8 cellular contexts compared by ENCODE assay signal in genomic region chr9:89498845-89499480, GRCh38. TPM values are rescaled to one million over a fixed set of nuclear protein-coding genes. Genes with fewer than 3 reads are reported as not detected.
DNase-seq lines count a peak whose midpoint lies in the region; ATAC-seq lines count a peak whose summit lies in the region.

No MANE protein-coding gene starts in this region.

- no peak overlapping the region for H3K27ac ChIP-seq in trophoblast cell (ENCODE audit: low read depth, low read length)

- ATAC-seq in GM18511 (IDR thresholded peaks at IDR 0.05; ENCODE audit: unreplicated experiment), result peak; percentile 59
- peak; percentile 39 for ATAC-seq in HG03342 (IDR thresholded peaks at IDR 0.05; ENCODE audit: unreplicated experiment)
- ATAC-seq in activated T-helper 17 cell treated with anti-CD3 and anti-CD28 coated beads, Interleukin-2, amount 50 U/mL, for 72 hours (replicated peaks), result peak; percentile 17

- no peaks in the 10 kb centered on the region for H3K27me3 Mint-ChIP-seq in activated T-helper 17 cell treated with anti-CD3 and anti-CD28 coated beads, Interleukin-2, amount 50 U/mL, for 72 hours

- peak overlapping the region; percentile 52 for H2BK120ac ChIP-seq in trophoblast cell (ENCODE audit: insufficient read depth, low read length, poor library complexity)

- peak overlapping the region; percentile 28 for H4K12ac ChIP-seq in trophoblast cell (ENCODE audit: low read depth, low read length)

- H3K4me3 ChIP-seq in trophoblast cell (ENCODE audit: low read depth, low read length), result no peak overlapping the region

- peak overlapping the region; percentile 30 for H2AK5ac ChIP-seq in trophoblast cell (ENCODE audit: low read length)

- peaks cover 6% of the 10 kb centered on the region for H3K79me1 ChIP-seq in trophoblast cell (ENCODE audit: low read length)

- peak overlapping the region; percentile 32 for H4K91ac ChIP-seq in trophoblast cell (ENCODE audit: low read depth, low read length)

- peak overlapping the region; percentile 56 for H3K18ac ChIP-seq in trophoblast cell (ENCODE audit: low read length)

- DNase-seq in trophoblast cell (no peak), LoVo (ENCODE audit: low spot score) (no peak), DMS53 (lab: John Stamatoyannopoulos, UW) (no peak), COLO668 (lab: John Stamatoyannopoulos, UW; ENCODE audit: unreplicated experiment) (no peak), NCI-H128 (lab: John Stamatoyannopoulos, UW; ENCODE audit: unreplicated experiment) (no peak)

- H4K8ac ChIP-seq in trophoblast cell (ENCODE audit: low read depth, low read length), result peak overlapping the region; percentile 94

- no peak overlapping the region for H3K14ac ChIP-seq in trophoblast cell (ENCODE audit: low read length)

- H3K23ac ChIP-seq in trophoblast cell (ENCODE audit: low read length), result no peak overlapping the region

- peaks cover 39% of the 10 kb centered on the region for H3K4me1 Mint-ChIP-seq in activated T-helper 17 cell treated with anti-CD3 and anti-CD28 coated beads, Interleukin-2, amount 50 U/mL, for 72 hours

- H3K9me3 ChIP-seq in trophoblast cell (ENCODE audit: insufficient read depth, low read depth, low read length), result no peaks in the 10 kb centered on the region

- no peaks in the 10 kb centered on the region for H3K79me2 ChIP-seq in trophoblast cell (ENCODE audit: control insufficient read depth, insufficient read depth, low read length, poor library complexity)

- peak overlapping the region; percentile 21 for H2AFZ ChIP-seq in trophoblast cell (ENCODE audit: insufficient read depth, low read length, poor library complexity)

- peak overlapping the region; percentile 10 for H3K4ac ChIP-seq in trophoblast cell (ENCODE audit: low read depth, low read length)

- peak overlapping the region; percentile 98 for H3K4me3 Mint-ChIP-seq in activated T-helper 17 cell treated with anti-CD3 and anti-CD28 coated beads, Interleukin-2, amount 50 U/mL, for 72 hours

- peaks cover 38% of the 10 kb centered on the region for H3K36me3 Mint-ChIP-seq in activated T-helper 17 cell treated with anti-CD3 and anti-CD28 coated beads, Interleukin-2, amount 50 U/mL, for 72 hours (ENCODE audit: low read depth)

- peak overlapping the region; percentile 26 for H2BK12ac ChIP-seq in trophoblast cell (ENCODE audit: low read length)

- peaks cover 18 to 32% of the 10 kb centered on the region in 2 experiments for H3K4me1 ChIP-seq in trophoblast cell (ENCODE audit: control insufficient read depth in 1 of 2, insufficient read depth in 2 of 2, low read length in 2 of 2)

- H3K27me3 ChIP-seq in trophoblast cell (ENCODE audit: insufficient read depth, low read length), result no peaks in the 10 kb centered on the region

- no peak overlapping the region for H2BK5ac ChIP-seq in trophoblast cell (ENCODE audit: low read depth, low read length, poor library complexity)

- no CpG with 5 or more reads among the region's 7 CpGs for WGBS in trophoblast cell (ENCODE audit: extremely low coverage, insufficient coverage, insufficient read length)

- peak overlapping the region; percentile 75 for H3K27ac Mint-ChIP-seq in activated T-helper 17 cell treated with anti-CD3 and anti-CD28 coated beads, Interleukin-2, amount 50 U/mL, for 72 hours

- no peaks in the 10 kb centered on the region for H3K36me3 ChIP-seq in trophoblast cell (ENCODE audit: control insufficient read depth in 1 of 2, insufficient read depth in 2 of 2, low read length in 2 of 2)

- no peak overlapping the region for H3K9ac ChIP-seq in trophoblast cell (ENCODE audit: low read length)

- peak overlapping the region; percentile 8 for H3K4me2 ChIP-seq in trophoblast cell (ENCODE audit: low read length)

- H3K9me3 Mint-ChIP-seq in activated T-helper 17 cell treated with anti-CD3 and anti-CD28 coated beads, Interleukin-2, amount 50 U/mL, for 72 hours, result no peaks in the 10 kb centered on the region

RNA-seq across cellular contexts. Expression of gene SEMA4D, which starts 1.1 kb away (rescaled TPM):
- 100 to 1,000 TPM; 167 to 263 TPM for total RNA-seq in activated T-helper 17 cell treated with anti-CD3 and anti-CD28 coated beads, Interleukin-2, amount 50 U/mL, for 72 hours
- 6.3 and 6.5 TPM in 2 replicates for polyA plus RNA-seq in trophoblast cell (2013)
